ENCODE assay signal across 1 cellular context in the genomic region with DNA sequence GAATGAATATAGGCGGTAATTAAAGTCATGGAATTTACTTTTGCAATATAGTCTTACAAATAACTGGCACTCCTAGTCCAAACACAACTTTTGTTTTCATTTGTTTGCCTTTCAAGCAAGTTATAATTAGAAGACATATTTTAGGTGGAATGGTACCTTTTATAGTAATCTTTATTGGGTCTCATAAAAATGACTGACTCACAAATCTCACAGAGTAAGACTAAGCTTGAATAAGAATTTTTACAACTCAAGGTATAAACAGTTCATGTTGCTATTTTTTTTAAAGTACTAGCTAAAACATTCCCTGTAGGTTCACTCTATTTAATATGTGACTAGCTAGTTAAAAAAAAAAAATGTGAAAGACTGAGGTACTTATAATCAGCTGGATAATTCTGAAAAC. TPM values are rescaled to one million over a fixed set of nuclear protein-coding genes. Genes with fewer than 3 reads are reported as not detected.
"Had no signal": no experiment of that assay in that cellular context is flagged by ENCODE, and none has a peak within 500 bp of the region (broad histone marks: within the 10 kb centered on the region; RNA-seq: fewer than 3 reads in every experiment).

No MANE protein-coding gene starts in this region.

RNA-seq across cellular contexts. Expression of a gene that starts 6.0 kb away (rescaled TPM):
- total RNA-seq: Right ventricle myocardium inferior had no signal
